ENCODE assay signal across 8 cellular contexts in genomic region chr1:36156329-36157114, GRCh38. TPM values are rescaled to one million over a fixed set of nuclear protein-coding genes. Genes with fewer than 3 reads are reported as not detected.
A peak's percentile ranks its signal among the peaks of the same experiment; 100 is the strongest.
DNase-seq lines count a peak whose midpoint lies in the region; ATAC-seq and TF ChIP-seq lines count a peak whose summit lies in the region.

No MANE protein-coding gene starts in this region.

- H3K36me3 Mint-ChIP-seq in CD4-positive, alpha-beta T cell (ENCODE audit: low read depth): peaks cover 21% of the 10 kb centered on the region

- TF ChIP-seq CTCF in CD4-positive, alpha-beta T cell (IDR thresholded peaks at IDR 0.05): no peak
- no peak for TF ChIP-seq CTCF in WI38 (IDR thresholded peaks at IDR 0.05; ENCODE audit: low read depth, low read length)

- POLR2A ChIA-PET in CD4-positive, alpha-beta T cell (lab: Charles Lee): interaction anchor here (1.2 to 3.6 kb wide), 6 partner anchors 13 to 226 kb away, joined by 3 to 50 read pairs (median 7); partner anchors contain the start of genes AGO3, SH3D21 and THRAP3

- H3K27me3 ChIP-seq in CD4-positive, alpha-beta T cell (ENCODE audit: control insufficient read depth, insufficient read depth, low read length): no peaks in the 10 kb centered on the region

- H3K27ac Mint-ChIP-seq in CD4-positive, alpha-beta T cell: peak overlapping the region; percentile 97

- ATAC-seq in CD4-positive, alpha-beta T cell (ENCODE audit: poor library complexity): peak; percentile 13
- peak; percentile 1 for ATAC-seq in GM21390 (IDR thresholded peaks at IDR 0.05; ENCODE audit: unreplicated experiment)

- no peaks in the 10 kb centered on the region for H3K9me3 Mint-ChIP-seq in CD4-positive, alpha-beta T cell

- no peaks in the 10 kb centered on the region for H3K27me3 Mint-ChIP-seq in CD4-positive, alpha-beta T cell

- intact Hi-C loops in CD4-positive, alpha-beta T cell (cut with DNase I, micrococcal nuclease): no loop called here

- CTCF ChIA-PET in CD4-positive, alpha-beta T cell (lab: Charles Lee): interaction anchor here (4.2 kb wide), 1 partner anchor 32 kb away, joined by 18 read pairs; no protein-coding TSS in a partner anchor

- peak overlapping the region; percentile 94 for H3K4me3 ChIP-seq in WI38 (ENCODE audit: low read depth, low read length)

- peaks cover 77% of the 10 kb centered on the region for H3K4me1 Mint-ChIP-seq in CD4-positive, alpha-beta T cell (ENCODE audit: low read depth)

- peak in 9 of 10 experiments; percentile 38 to 70 (median 53) for DNase-seq in CD4-positive, alpha-beta T cell
- peak; percentile 27 to 45 for DNase-seq in NCI-H1930 (lab: John Stamatoyannopoulos, UW)
- peak; percentile 94 for DNase-seq in left kidney (ENCODE audit: low read depth, low spot score)
- peak; percentile 68 for DNase-seq in stimulated activated CD4-positive, alpha-beta T cell treated with anti-CD3 and anti-CD28 coated beads, Interleukin-4, amount 100 ng/mL, for 1 hour
- DNase-seq in NCI-H446 treated with DMSO at 0.1 percent for 48 hours (lab: John Stamatoyannopoulos, UW): no peak

- peak overlapping the region; percentile 96 for H3K27ac ChIP-seq in CD4-positive, alpha-beta T cell (ENCODE audit: low read depth, low read length)
- H3K27ac ChIP-seq in cingulate gyrus (ENCODE audit: low read depth, low read length): peak overlapping the region; percentile 98

- peak overlapping the region; percentile 94 for H3K4me3 Mint-ChIP-seq in CD4-positive, alpha-beta T cell

- H3K9me3 ChIP-seq in CD4-positive, alpha-beta T cell (ENCODE audit: control insufficient read depth, low read length): no peaks in the 10 kb centered on the region

RNA-seq across cellular contexts. Expression of gene MAP7D1, which starts 0.6 kb away (rescaled TPM):
- total RNA-seq in CD4-positive, alpha-beta T cell: 100 to 1,000 TPM; 156 to 163 TPM

RNA-seq across cellular contexts. Expression of gene TRAPPC3, which starts 7.2 kb away (rescaled TPM):
- total RNA-seq in CD4-positive, alpha-beta T cell: 10 to 100 TPM; 18.4 to 21.3 TPM

RNA-seq across cellular contexts. Expression of gene COL8A2, which starts 31.5 kb away (rescaled TPM):
- total RNA-seq in CD4-positive, alpha-beta T cell: under 1 TPM; 0.05 to 0.06 TPM
